Comparison of ENCODE assay signal across 16 cellular contexts in genomic region chr2:25164526-25164925, GRCh38. TPM values are rescaled to one million over a fixed set of nuclear protein-coding genes. Genes with fewer than 3 reads are reported as not detected.
DNase-seq lines count a peak whose midpoint lies in the region; ATAC-seq and TF ChIP-seq lines count a peak whose summit lies in the region.
"Had no signal": no experiment of that assay in that cellular context is flagged by ENCODE, and none has a peak within 500 bp of the region (broad histone marks: within the 10 kb centered on the region; RNA-seq: fewer than 3 reads in every experiment).

No MANE protein-coding gene starts in this region.

- no peak for DNase-seq in activated naive CD8-positive, alpha-beta T cell treated with anti-CD3 and anti-CD28 coated beads for 36 hours
- DNase-seq in brain pericyte (ENCODE audit: low read depth, low spot score) (peak; percentile 18), islet precursor cell (peak; percentile 41), smooth muscle cell of the brain vasculature (ENCODE audit: low read depth, low spot score) (peak; percentile 36), kidney tubule cell (ENCODE audit: low spot score) (no peak), endothelial cell (ENCODE audit: low spot score) (no peak)
- no peak for DNase-seq in effector memory CD8-positive, alpha-beta T cell
- DNase-seq: 8988T; AML-193; Caco-2; CD8-positive, alpha-beta memory T cell; DND-41; GDM1; GOT3 had no signal

- no peak for TF ChIP-seq CTCF in endothelial cell (IDR thresholded peaks at IDR 0.05; ENCODE audit: unreplicated experiment)

- no peak for ATAC-seq in effector memory CD8-positive, alpha-beta T cell (replicated peaks)

- peaks cover 12% of the 10 kb centered on the region for H3K27me3 Mint-ChIP-seq in activated naive CD8-positive, alpha-beta T cell
- H3K27me3 Mint-ChIP-seq in activated naive CD8-positive, alpha-beta T cell treated with anti-CD3 and anti-CD28 coated beads for 36 hours, result peaks cover 27% of the 10 kb centered on the region
- H3K27me3 Mint-ChIP-seq in endothelial cell (ENCODE audit: unreplicated experiment), result peaks cover 8% of the 10 kb centered on the region
- peaks cover 24 to 42% of the 10 kb centered on the region in 2 donors for H3K27me3 Mint-ChIP-seq in effector memory CD8-positive, alpha-beta T cell

- peaks cover 5% of the 10 kb centered on the region for H3K36me3 Mint-ChIP-seq in activated naive CD8-positive, alpha-beta T cell
- H3K36me3 Mint-ChIP-seq in activated naive CD8-positive, alpha-beta T cell treated with anti-CD3 and anti-CD28 coated beads for 36 hours, result peaks cover 12% of the 10 kb centered on the region
- H3K36me3 Mint-ChIP-seq in endothelial cell (ENCODE audit: low read depth, unreplicated experiment), result no peaks in the 10 kb centered on the region
- H3K36me3 Mint-ChIP-seq in effector memory CD8-positive, alpha-beta T cell (ENCODE audit: insufficient read depth), result peaks cover 12% of the 10 kb centered on the region

- H3K4me1 Mint-ChIP-seq in activated naive CD8-positive, alpha-beta T cell (ENCODE audit: low read depth), result peaks cover 31% of the 10 kb centered on the region
- H3K4me1 Mint-ChIP-seq in activated naive CD8-positive, alpha-beta T cell treated with anti-CD3 and anti-CD28 coated beads for 36 hours, result peaks cover 31% of the 10 kb centered on the region
- peaks cover 3% of the 10 kb centered on the region for H3K4me1 Mint-ChIP-seq in endothelial cell (ENCODE audit: unreplicated experiment)
- peaks cover 11 to 20% of the 10 kb centered on the region in 2 donors for H3K4me1 Mint-ChIP-seq in effector memory CD8-positive, alpha-beta T cell (ENCODE audit: low read depth in 2 of 2)

- H3K27ac Mint-ChIP-seq in activated naive CD8-positive, alpha-beta T cell, result peak overlapping the region; percentile 46
- H3K27ac Mint-ChIP-seq in activated naive CD8-positive, alpha-beta T cell treated with anti-CD3 and anti-CD28 coated beads for 36 hours, result no peak overlapping the region
- H3K27ac Mint-ChIP-seq in endothelial cell (ENCODE audit: unreplicated experiment), result no peak overlapping the region
- no peak overlapping the region for H3K27ac Mint-ChIP-seq in effector memory CD8-positive, alpha-beta T cell
- H3K27ac Mint-ChIP-seq: CD8-positive, alpha-beta memory T cell had no signal

- no peaks in the 10 kb centered on the region for H3K9me3 Mint-ChIP-seq in activated naive CD8-positive, alpha-beta T cell (ENCODE audit: low read depth)
- peaks cover 4% of the 10 kb centered on the region for H3K9me3 Mint-ChIP-seq in activated naive CD8-positive, alpha-beta T cell treated with anti-CD3 and anti-CD28 coated beads for 36 hours
- no peaks in the 10 kb centered on the region for H3K9me3 Mint-ChIP-seq in endothelial cell (ENCODE audit: unreplicated experiment)
- H3K9me3 Mint-ChIP-seq in effector memory CD8-positive, alpha-beta T cell, result no peaks in the 10 kb centered on the region
- H3K9me3 Mint-ChIP-seq: CD8-positive, alpha-beta memory T cell had no signal

- no peak overlapping the region for H3K4me3 Mint-ChIP-seq in activated naive CD8-positive, alpha-beta T cell
- H3K4me3 Mint-ChIP-seq in activated naive CD8-positive, alpha-beta T cell treated with anti-CD3 and anti-CD28 coated beads for 36 hours, result no peak overlapping the region
- no peak overlapping the region for H3K4me3 Mint-ChIP-seq in endothelial cell (ENCODE audit: unreplicated experiment)
- no peak overlapping the region for H3K4me3 Mint-ChIP-seq in effector memory CD8-positive, alpha-beta T cell

RNA-seq across cellular contexts. Expression of gene POMC, which starts 3.9 kb away (rescaled TPM):
- total RNA-seq in activated naive CD8-positive, alpha-beta T cell treated with anti-CD3 and anti-CD28 coated beads for 36 hours, result 1 to 10 TPM; 6.3 to 6.8 TPM
- 0.64 TPM for total RNA-seq in endothelial cell (ENCODE audit: unreplicated experiment)
- total RNA-seq: HT-29 had no signal

Comparison
In these comparisons a context has a peak if more than half of its experiments do, and no peak if none do; other contexts are left out.
1. DNase-seq: peak in brain pericyte (single experiment), islet precursor cell (single experiment) and smooth muscle cell of the brain vasculature (single experiment); none in activated naive CD8-positive, alpha-beta T cell treated with anti-CD3 and anti-CD28 coated beads for 36 hours (single experiment), kidney tubule cell (single experiment), endothelial cell (single experiment) and effector memory CD8-positive, alpha-beta T cell (0 of 3).